Comparison of ENCODE assay signal across 16 cellular contexts in the genomic region with DNA sequence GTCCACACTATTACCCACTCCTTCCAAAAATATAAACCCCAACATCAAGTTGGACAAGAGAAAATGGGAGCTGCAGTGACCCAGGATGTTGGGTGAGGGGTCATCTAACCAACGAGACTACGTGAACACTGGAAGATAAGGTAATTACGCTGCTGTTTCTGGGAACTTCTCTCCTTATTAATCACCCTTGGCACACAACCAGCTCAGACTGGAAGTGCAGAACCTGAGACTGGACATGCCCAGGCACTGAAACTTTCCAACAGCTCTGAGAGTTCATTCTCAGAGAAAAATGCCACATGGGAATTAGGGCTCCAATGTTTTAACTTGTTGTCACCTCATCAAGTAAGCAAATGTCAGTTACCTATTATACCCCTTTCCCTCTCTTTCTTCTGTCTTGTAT.
DNase-seq lines count a peak whose midpoint lies in the region; ATAC-seq and TF ChIP-seq lines count a peak whose summit lies in the region.
"Had no signal": no experiment of that assay in that cellular context is flagged by ENCODE, and none has a peak within 500 bp of the region (broad histone marks: within the 10 kb centered on the region; RNA-seq: fewer than 3 reads in every experiment).

No MANE protein-coding gene starts in this region.

- no peaks in the 10 kb centered on the region for H3K4me1 ChIP-seq in GM23248 (ENCODE audit: insufficient read depth)
- no peaks in the 10 kb centered on the region for H3K4me1 ChIP-seq in naive thymus-derived CD4-positive, alpha-beta T cell (ENCODE audit: control insufficient read depth in 2 of 2, insufficient read depth in 2 of 2, low read length in 2 of 2)
- H3K4me1 ChIP-seq: sigmoid colon had no signal

- H2AFZ ChIP-seq in GM23248, result peak overlapping the region; percentile 5; the same call in 1 of the 2 replicates

- no peak for ATAC-seq in naive thymus-derived CD4-positive, alpha-beta T cell

- H3K9me3 ChIP-seq in GM23248 (ENCODE audit: low read depth), result no peaks in the 10 kb centered on the region
- H3K9me3 ChIP-seq in naive thymus-derived CD4-positive, alpha-beta T cell (ENCODE audit: control insufficient read depth in 2 of 3, low read length in 3 of 3), result no peaks in the 10 kb centered on the region
- H3K9me3 ChIP-seq: esophagus squamous epithelium, sigmoid colon had no signal

- H4K20me1 ChIP-seq in GM23248 (ENCODE audit: insufficient read depth), result no peaks in the 10 kb centered on the region

- no peak overlapping the region for H3K4me3 ChIP-seq in GM23248
- H3K4me3 ChIP-seq in choroid plexus epithelial cell (ENCODE audit: low read depth, low read length), result no peak overlapping the region
- H3K4me3 ChIP-seq in naive thymus-derived CD4-positive, alpha-beta T cell (ENCODE audit: low read length), result no peak overlapping the region
- H3K4me3 ChIP-seq: esophagus squamous epithelium, sigmoid colon had no signal

- H3K27ac Mint-ChIP-seq in activated T-cell treated with anti-CD3 and anti-CD28 coated beads, Interleukin-2, amount 50 U/mL, for 24 hours, result no peak overlapping the region
- no peak overlapping the region for H3K27ac Mint-ChIP-seq in naive thymus-derived CD4-positive, alpha-beta T cell
- H3K27ac Mint-ChIP-seq: activated T-helper 2 cell treated with anti-CD3 and anti-CD28 coated beads, Interferon-gamma antibody, Interleukin-2, Interleukin-4, amounts not matched to agents 10 μg/mL and 5 μg/mL and 100 μg/mL, durations not matched to agents 14 hours and 24 hours and 36 hours; CD14-positive monocyte; immature natural killer cell had no signal

- H3K4me2 ChIP-seq in GM23248 (ENCODE audit: unreplicated experiment), result no peak overlapping the region

- POLR2A ChIA-PET in naive thymus-derived CD4-positive, alpha-beta T cell (lab: Charles Lee), result no interaction called here

- H3K36me3 Mint-ChIP-seq in activated T-cell treated with anti-CD3 and anti-CD28 coated beads, Interleukin-2, amount 50 U/mL, for 24 hours (ENCODE audit: low read depth), result no peaks in the 10 kb centered on the region
- H3K36me3 Mint-ChIP-seq in naive thymus-derived CD4-positive, alpha-beta T cell, result no peaks in the 10 kb centered on the region
- H3K36me3 Mint-ChIP-seq: CD14-positive monocyte, immature natural killer cell had no signal

- H3K27me3 Mint-ChIP-seq in activated T-cell treated with anti-CD3 and anti-CD28 coated beads, Interleukin-2, amount 50 U/mL, for 24 hours, result peaks cover 4% of the 10 kb centered on the region
- peaks cover 0 to 4% (median 0%) of the 10 kb centered on the region in 5 donors for H3K27me3 Mint-ChIP-seq in naive thymus-derived CD4-positive, alpha-beta T cell

- CTCF ChIA-PET in naive thymus-derived CD4-positive, alpha-beta T cell (lab: Charles Lee), result no interaction called here

- no peaks in the 10 kb centered on the region for H3K79me2 ChIP-seq in GM23248 (ENCODE audit: insufficient read depth)

- TF ChIP-seq CTCF in choroid plexus epithelial cell (conservative IDR thresholded peaks at IDR 0.05; ENCODE audit: low read depth, low read length), result no peak

- no peak overlapping the region for H3K27ac ChIP-seq in GM23248
- H3K27ac ChIP-seq in naive thymus-derived CD4-positive, alpha-beta T cell (ENCODE audit: low read depth, low read length), result no peak overlapping the region
- H3K27ac ChIP-seq: esophagus squamous epithelium, sigmoid colon had no signal

- no peaks in the 10 kb centered on the region for H3F3A ChIP-seq in GM23248 (ENCODE audit: insufficient read depth)

- H3K27me3 ChIP-seq in GM23248 (replicated peaks; ENCODE audit: insufficient read depth), result no peaks in the 10 kb centered on the region
- H3K27me3 ChIP-seq in naive thymus-derived CD4-positive, alpha-beta T cell (ENCODE audit: control insufficient read depth in 2 of 2, insufficient read depth in 2 of 2, low read length in 2 of 2), result no peaks in the 10 kb centered on the region
- H3K27me3 ChIP-seq: esophagus squamous epithelium, sigmoid colon had no signal

- intact Hi-C loops in naive thymus-derived CD4-positive, alpha-beta T cell (cut with micrococcal nuclease), result no loop called here

- H3K9ac ChIP-seq in GM23248, result no peak overlapping the region

- 49 to 52% methylated on average over 3 of the region's 3 CpGs for WGBS in GM23248 (ENCODE audit: low coverage in 1 of 2, low lambda C conversion rate in 2 of 2, missing lambda C conversion rate in 2 of 2), 2 experiments

- H3K4me1 Mint-ChIP-seq in activated T-cell treated with anti-CD3 and anti-CD28 coated beads, Interleukin-2, amount 50 U/mL, for 24 hours (ENCODE audit: low read depth), result no peaks in the 10 kb centered on the region
- peaks cover 0 to 9% (median 0%) of the 10 kb centered on the region in 7 donors for H3K4me1 Mint-ChIP-seq in naive thymus-derived CD4-positive, alpha-beta T cell
- H3K4me1 Mint-ChIP-seq: immature natural killer cell had no signal

- no peaks in the 10 kb centered on the region for H3K9me2 ChIP-seq in GM23248 (ENCODE audit: insufficient read depth)

- DNase-seq in GM23248 (peak; percentile 23), NCI-H226 (peak; percentile 84), choroid plexus epithelial cell (ENCODE audit: low read depth) (peak; percentile 70), non-pigmented ciliary epithelial cell (ENCODE audit: low read depth) (peak; percentile 60), C1 segment of cervical spinal cord (lab: John Stamatoyannopoulos, UW) (no peak), occipital lobe (lab: John Stamatoyannopoulos, UW) (no peak)
- no peak for DNase-seq in activated T-cell treated with anti-CD3 and anti-CD28 coated beads, Interleukin-2, amount 50 U/mL, for 24 hours
- no peak for DNase-seq in naive thymus-derived CD4-positive, alpha-beta T cell
- DNase-seq: activated CD4-positive, alpha-beta T cell treated with anti-CD3 and anti-CD28 coated beads, Interleukin-2, amount 50 U/mL, for 4 hours; central memory CD4-positive, alpha-beta T cell; esophagus squamous epithelium; immature natural killer cell; NCI-H1930; sigmoid colon had no signal

- in situ Hi-C loops in GM23248 (cut with MboI), result no loop called here

- no peaks in the 10 kb centered on the region for H3K36me3 ChIP-seq in GM23248 (ENCODE audit: low read depth)
- H3K36me3 ChIP-seq in naive thymus-derived CD4-positive, alpha-beta T cell (ENCODE audit: control insufficient read depth in 2 of 3, insufficient read depth in 3 of 3, low read length in 3 of 3), result no peaks in the 10 kb centered on the region
- H3K36me3 ChIP-seq: esophagus squamous epithelium, sigmoid colon had no signal

- H3K4me3 Mint-ChIP-seq in activated T-cell treated with anti-CD3 and anti-CD28 coated beads, Interleukin-2, amount 50 U/mL, for 24 hours, result no peak overlapping the region
- H3K4me3 Mint-ChIP-seq in naive thymus-derived CD4-positive, alpha-beta T cell, result no peak overlapping the region
- H3K4me3 Mint-ChIP-seq: CD14-positive monocyte, immature natural killer cell had no signal

- no peaks in the 10 kb centered on the region for H3K9me3 Mint-ChIP-seq in activated T-cell treated with anti-CD3 and anti-CD28 coated beads, Interleukin-2, amount 50 U/mL, for 24 hours
- no peaks in the 10 kb centered on the region for H3K9me3 Mint-ChIP-seq in naive thymus-derived CD4-positive, alpha-beta T cell
- H3K9me3 Mint-ChIP-seq: activated T-helper 2 cell treated with anti-CD3 and anti-CD28 coated beads, Interferon-gamma antibody, Interleukin-2, Interleukin-4, amounts not matched to agents 10 μg/mL and 5 μg/mL and 100 μg/mL, durations not matched to agents 14 hours and 24 hours and 36 hours; CD14-positive monocyte had no signal

Comparison
In these comparisons a context has a peak if more than half of its experiments do, and no peak if none do; other contexts are left out.
1. DNase-seq: peak in GM23248 (single experiment), NCI-H226 (single experiment), choroid plexus epithelial cell (single experiment) and non-pigmented ciliary epithelial cell (single experiment); none in activated T-cell treated with anti-CD3 and anti-CD28 coated beads, Interleukin-2, amount 50 U/mL, for 24 hours (single experiment), naive thymus-derived CD4-positive, alpha-beta T cell (0 of 9), C1 segment of cervical spinal cord (0 of 14) and occipital lobe (single experiment).